In genomic region chr7:47301078-47301477, GRCh38 we compare ENCODE assay signal across 20 cellular contexts.
DNase-seq lines count a peak whose midpoint lies in the region; ATAC-seq, FAIRE-seq and TF ChIP-seq lines count a peak whose summit lies in the region.
"Had no signal": no experiment of that assay in that cellular context is flagged by ENCODE, and none has a peak within 500 bp of the region (broad histone marks: within the 10 kb centered on the region; RNA-seq: fewer than 3 reads in every experiment).

No MANE protein-coding gene starts in this region.

- H2BK120ac ChIP-seq in mesenchymal stem cell (ENCODE audit: low read depth, low read length): no peak overlapping the region

- peak overlapping the region; percentile 14 for H3K27ac ChIP-seq in right cardiac atrium (ENCODE audit: low read length)
- H3K27ac ChIP-seq in mesenchymal stem cell (ENCODE audit: low read length, poor library complexity, severe bottlenecking): no peak overlapping the region
- no peak overlapping the region for H3K27ac ChIP-seq in vagina
- H3K27ac ChIP-seq: BLaER1, SK-N-MC had no signal

- FAIRE-seq in GM12891 (lab: Jason Lieb, UNC): no peak

- peaks cover 66% of the 10 kb centered on the region for H3K4me1 Mint-ChIP-seq in chondrocyte (ENCODE audit: low read depth)
- H3K4me1 Mint-ChIP-seq: immature natural killer cell had no signal

- TF ChIP-seq POLR2A in vagina (IDR thresholded peaks at IDR 0.05) (no peak), GM12891 (IDR thresholded peaks at IDR 0.05; ENCODE audit: low read depth, low read length) (no peak)

- no peak overlapping the region for H3K14ac ChIP-seq in mesenchymal stem cell (ENCODE audit: low read length in 2 of 2)

- H3K4me2 ChIP-seq in mesenchymal stem cell (ENCODE audit: low read length, poor library complexity, severe bottlenecking): no peak overlapping the region
- H3K4me2 ChIP-seq: BLaER1 had no signal

- H3K27me3 Mint-ChIP-seq in chondrocyte (ENCODE audit: low read depth): no peaks in the 10 kb centered on the region
- H3K27me3 Mint-ChIP-seq: effector memory CD8-positive, alpha-beta T cell had no signal

- no peak overlapping the region for H3K23ac ChIP-seq in mesenchymal stem cell (ENCODE audit: low read length in 2 of 2)

- H3K4me3 ChIP-seq in right cardiac atrium (ENCODE audit: low read length) (no peak overlapping the region), mesenchymal stem cell (ENCODE audit: insufficient read depth in 1 of 2, low read depth in 1 of 2, low read length in 2 of 2) (no peak overlapping the region), vagina (no peak overlapping the region)
- H3K4me3 ChIP-seq: BLaER1, SK-N-MC had no signal

- no peak overlapping the region for H2BK5ac ChIP-seq in mesenchymal stem cell (ENCODE audit: low read depth, low read length, poor library complexity, severe bottlenecking)

- H3K27me3 ChIP-seq in right cardiac atrium (ENCODE audit: control insufficient read depth, insufficient read depth) (no peaks in the 10 kb centered on the region), mesenchymal stem cell (ENCODE audit: control insufficient read depth in 1 of 2, insufficient read depth in 1 of 2, low read length in 2 of 2) (no peaks in the 10 kb centered on the region), vagina (no peaks in the 10 kb centered on the region)
- H3K27me3 ChIP-seq: BLaER1 had no signal

- WGBS in right cardiac atrium: 83% methylated on average over 6 of the region's 6 CpGs
- 90% methylated on average over 6 of the region's 6 CpGs for WGBS in mesenchymal stem cell

- H3K4me1 ChIP-seq in right cardiac atrium (ENCODE audit: control insufficient read depth, insufficient read depth, low read length) (peaks cover 2% of the 10 kb centered on the region), mesenchymal stem cell (ENCODE audit: control insufficient read depth, insufficient read depth, low read depth, low read length) (peaks cover 10% of the 10 kb centered on the region), vagina (peaks cover 1% of the 10 kb centered on the region)

- H4K91ac ChIP-seq in mesenchymal stem cell (ENCODE audit: low read length): no peak overlapping the region

- ATAC-seq in right cardiac atrium (no peak), Right ventricle myocardium inferior (no peak), esophagus mucosa (no peak)
- ATAC-seq: effector memory CD8-positive, alpha-beta T cell had no signal

- no peak overlapping the region for H3K9ac ChIP-seq in mesenchymal stem cell (ENCODE audit: low read length)
- H3K9ac ChIP-seq: BLaER1 had no signal

- H2BK12ac ChIP-seq in mesenchymal stem cell (ENCODE audit: low read length in 2 of 2): no peak overlapping the region

- no peaks in the 10 kb centered on the region for H3K9me3 Mint-ChIP-seq in chondrocyte (ENCODE audit: low read depth)
- H3K9me3 Mint-ChIP-seq: immature natural killer cell; T-helper 2 cell treated with Interferon-gamma antibody and Interleukin-4, amounts not matched to agents 5 μg/mL and 100 μg/mL, for 36 hours had no signal

- peak overlapping the region; percentile 1 for H4K8ac ChIP-seq in mesenchymal stem cell (ENCODE audit: low read length)

- H2BK15ac ChIP-seq in mesenchymal stem cell (ENCODE audit: low read depth, poor library complexity, severe bottlenecking): no peak overlapping the region

- DNase-seq in right cardiac atrium: no peak
- DNase-seq in Right ventricle myocardium inferior (ENCODE audit: missing footprints): no peak
- DNase-seq in chondrocyte (ENCODE audit: low spot score): no peak
- no peak for DNase-seq in mesenchymal stem cell
- DNase-seq in vagina (ENCODE audit: extremely low spot score in 2 of 2): peak; percentile 61 to 70
- no peak for DNase-seq in GM12891 (ENCODE audit: insufficient read length, low spot score)
- DNase-seq in AG08395 (ENCODE audit: low spot score): no peak
- DNase-seq: activated CD4-positive, alpha-beta T cell treated with anti-CD3 and anti-CD28 coated beads, Interleukin-2, amount 50 U/mL, for 4 hours; cerebellar nuclear complex; effector memory CD8-positive, alpha-beta T cell; EL; immature natural killer cell; NCI-H1048; NCI-H1930; NCI-H446; NK-92 treated with Interleukin-12 subunit alpha and Interleukin-12 subunit beta, amount 100 ng/mL, for 24 hours had no signal

- H3K36me3 ChIP-seq in mesenchymal stem cell (ENCODE audit: control insufficient read depth in 1 of 2, insufficient read depth in 2 of 2, low read depth in 1 of 2, low read length in 2 of 2) (peaks cover 2 to 65% of the 10 kb centered on the region in 2 experiments), vagina (peaks cover 0 to 17% of the 10 kb centered on the region in 2 donors)

- H3K27ac Mint-ChIP-seq in chondrocyte (ENCODE audit: unreplicated experiment): peak overlapping the region; percentile 55
- H3K27ac Mint-ChIP-seq: effector memory CD8-positive, alpha-beta T cell; immature natural killer cell; T-helper 2 cell treated with Interferon-gamma antibody and Interleukin-4, amounts not matched to agents 5 μg/mL and 100 μg/mL, for 36 hours had no signal

- H3K9me3 ChIP-seq in right cardiac atrium (ENCODE audit: control insufficient read depth, low read length) (no peaks in the 10 kb centered on the region), mesenchymal stem cell (ENCODE audit: control insufficient read depth, low read length) (no peaks in the 10 kb centered on the region), vagina (no peaks in the 10 kb centered on the region)
- H3K9me3 ChIP-seq: BLaER1 had no signal

- no peak overlapping the region for H3K4ac ChIP-seq in mesenchymal stem cell (ENCODE audit: low read depth in 1 of 2, low read length in 2 of 2)

- TF ChIP-seq CTCF in chondrocyte (IDR thresholded peaks at IDR 0.05) (peak; percentile 53), vagina (IDR thresholded peaks at IDR 0.05) (no peak)

- peaks cover 25% of the 10 kb centered on the region for H3K79me1 ChIP-seq in mesenchymal stem cell (replicated peaks; ENCODE audit: low read length, poor library complexity, severe bottlenecking)

- peaks cover 48% of the 10 kb centered on the region for H3K36me3 Mint-ChIP-seq in chondrocyte (ENCODE audit: low read depth)
- H3K36me3 Mint-ChIP-seq: immature natural killer cell had no signal

- no peak overlapping the region for H3K4me3 Mint-ChIP-seq in chondrocyte (ENCODE audit: unreplicated experiment)
- H3K4me3 Mint-ChIP-seq: effector memory CD8-positive, alpha-beta T cell; immature natural killer cell; T-helper 2 cell treated with Interferon-gamma antibody and Interleukin-4, amounts not matched to agents 5 μg/mL and 100 μg/mL, for 36 hours had no signal

- intact Hi-C loops in right cardiac atrium (cut with DNase I): loop anchor here in 1 of 4 donors (2.0 kb wide), 1 partner anchor 28 kb away; no protein-coding TSS in a partner anchor
- intact Hi-C loops in Right ventricle myocardium inferior (cut with DNase I): no loop called here
- intact Hi-C loops in vagina (cut with DNase I): no loop called here

- H2AK5ac ChIP-seq in mesenchymal stem cell (ENCODE audit: low read length, severe bottlenecking): no peak overlapping the region

- no peak overlapping the region for H2AFZ ChIP-seq in mesenchymal stem cell (ENCODE audit: low read depth, low read length)

- H3K18ac ChIP-seq in mesenchymal stem cell (ENCODE audit: low read depth in 1 of 2, low read length in 2 of 2): peak overlapping the region in 1 of 2 experiments; percentile 29

TF ChIP-seq in GM12891, 5 proteins besides CTCF, POLR2A, EP300 and RAD21:
- TF ChIP-seq TAF1 (IDR thresholded peaks at IDR 0.05; ENCODE audit: low read depth, low read length): no peak
- TF ChIP-seq SPI1 (IDR thresholded peaks at IDR 0.05; ENCODE audit: low read depth, low read length): no peak
- TF ChIP-seq PAX5 (IDR thresholded peaks at IDR 0.05; ENCODE audit: insufficient read depth, low read length, severe bottlenecking): no peak
- TF ChIP-seq POU2F2 (IDR thresholded peaks at IDR 0.05; ENCODE audit: low read depth, low read length): no peak
- no peak for TF ChIP-seq POLR2AphosphoS5 (IDR thresholded peaks at IDR 0.05; ENCODE audit: low read depth, low read length)
TF ChIP-seq in GM12891: peak in this region for 0.

Comparison
In these comparisons a context has a peak if more than half of its experiments do, and no peak if none do; other contexts are left out.
1. DNase-seq: peak in vagina (2 of 2); none in right cardiac atrium (0 of 3), Right ventricle myocardium inferior (single experiment), chondrocyte (single experiment), mesenchymal stem cell (single experiment), GM12891 (single experiment) and AG08395 (single experiment).